In genomic region chr2:211157211-211157610, GRCh38 we compare ENCODE assay signal across 14 cellular contexts.
"Had no signal": no experiment of that assay in that cellular context is flagged by ENCODE, and none has a peak within 500 bp of the region (broad histone marks: within the 10 kb centered on the region; RNA-seq: fewer than 3 reads in every experiment).

No MANE protein-coding gene starts in this region.

- H3K27me3 ChIP-seq: colonic mucosa, gastrocnemius medialis, neutrophil, thyroid gland, upper lobe of right lung had no signal

- H3K9ac ChIP-seq: parathyroid adenoma had no signal

- H3K4me3 ChIP-seq: colonic mucosa, gastrocnemius medialis, thyroid gland, upper lobe of right lung had no signal

- H3K4me1 Mint-ChIP-seq: activated CD8-positive, alpha-beta memory T cell treated with anti-CD3 and anti-CD28 coated beads, Interleukin-2, amount 10 ng/mL, durations not matched to agents 7 days and 5 days; activated naive CD4-positive, alpha-beta T cell treated with anti-CD3 and anti-CD28 coated beads, Interleukin-2, amount 10 ng/mL, durations not matched to agents 7 days and 5 days; central memory CD8-positive, alpha-beta T cell; nephron had no signal

- H3K36me3 Mint-ChIP-seq: activated CD4-positive, alpha-beta memory T cell treated with anti-CD3 and anti-CD28 coated beads for 36 hours; activated CD8-positive, alpha-beta memory T cell treated with anti-CD3 and anti-CD28 coated beads, Interleukin-2, amount 10 ng/mL, durations not matched to agents 7 days and 5 days; activated naive CD4-positive, alpha-beta T cell treated with anti-CD3 and anti-CD28 coated beads, Interleukin-2, amount 10 ng/mL, durations not matched to agents 7 days and 5 days had no signal

- H3K36me3 ChIP-seq: colonic mucosa, gastrocnemius medialis, neutrophil, thyroid gland, upper lobe of right lung had no signal

- H3K27me3 Mint-ChIP-seq: activated CD4-positive, alpha-beta memory T cell treated with anti-CD3 and anti-CD28 coated beads for 36 hours; activated CD8-positive, alpha-beta memory T cell treated with anti-CD3 and anti-CD28 coated beads, Interleukin-2, amount 10 ng/mL, durations not matched to agents 7 days and 5 days; activated naive CD4-positive, alpha-beta T cell treated with anti-CD3 and anti-CD28 coated beads, Interleukin-2, amount 10 ng/mL, durations not matched to agents 7 days and 5 days; central memory CD8-positive, alpha-beta T cell; T-helper 17 cell had no signal

- H3K4me1 ChIP-seq: colonic mucosa, gastrocnemius medialis, parathyroid adenoma, thyroid gland, upper lobe of right lung had no signal

- H3K9me3 ChIP-seq: colonic mucosa, gastrocnemius medialis, neutrophil, thyroid gland, upper lobe of right lung had no signal

- H3K27ac Mint-ChIP-seq: activated CD4-positive, alpha-beta memory T cell treated with anti-CD3 and anti-CD28 coated beads for 36 hours; activated CD8-positive, alpha-beta memory T cell treated with anti-CD3 and anti-CD28 coated beads, Interleukin-2, amount 10 ng/mL, durations not matched to agents 7 days and 5 days; activated naive CD4-positive, alpha-beta T cell treated with anti-CD3 and anti-CD28 coated beads, Interleukin-2, amount 10 ng/mL, durations not matched to agents 7 days and 5 days; endodermal cell; nephron; T-helper 17 cell had no signal

- H3K4me3 Mint-ChIP-seq: activated CD4-positive, alpha-beta memory T cell treated with anti-CD3 and anti-CD28 coated beads for 36 hours; activated CD8-positive, alpha-beta memory T cell treated with anti-CD3 and anti-CD28 coated beads, Interleukin-2, amount 10 ng/mL, durations not matched to agents 7 days and 5 days; activated naive CD4-positive, alpha-beta T cell treated with anti-CD3 and anti-CD28 coated beads, Interleukin-2, amount 10 ng/mL, durations not matched to agents 7 days and 5 days; central memory CD8-positive, alpha-beta T cell; endodermal cell; nephron; T-helper 17 cell had no signal

- H3K79me2 ChIP-seq: parathyroid adenoma had no signal

- H3K27ac ChIP-seq: colonic mucosa, epithelial cell of prostate, gastrocnemius medialis, neutrophil, parathyroid adenoma, thyroid gland, upper lobe of right lung had no signal

- H2AFZ ChIP-seq: parathyroid adenoma had no signal

- H3K9me3 Mint-ChIP-seq: activated CD4-positive, alpha-beta memory T cell treated with anti-CD3 and anti-CD28 coated beads for 36 hours; activated naive CD4-positive, alpha-beta T cell treated with anti-CD3 and anti-CD28 coated beads, Interleukin-2, amount 10 ng/mL, durations not matched to agents 7 days and 5 days; central memory CD8-positive, alpha-beta T cell; endodermal cell; nephron had no signal
